10 cellular contexts compared by ENCODE assay signal in the genomic region with DNA sequence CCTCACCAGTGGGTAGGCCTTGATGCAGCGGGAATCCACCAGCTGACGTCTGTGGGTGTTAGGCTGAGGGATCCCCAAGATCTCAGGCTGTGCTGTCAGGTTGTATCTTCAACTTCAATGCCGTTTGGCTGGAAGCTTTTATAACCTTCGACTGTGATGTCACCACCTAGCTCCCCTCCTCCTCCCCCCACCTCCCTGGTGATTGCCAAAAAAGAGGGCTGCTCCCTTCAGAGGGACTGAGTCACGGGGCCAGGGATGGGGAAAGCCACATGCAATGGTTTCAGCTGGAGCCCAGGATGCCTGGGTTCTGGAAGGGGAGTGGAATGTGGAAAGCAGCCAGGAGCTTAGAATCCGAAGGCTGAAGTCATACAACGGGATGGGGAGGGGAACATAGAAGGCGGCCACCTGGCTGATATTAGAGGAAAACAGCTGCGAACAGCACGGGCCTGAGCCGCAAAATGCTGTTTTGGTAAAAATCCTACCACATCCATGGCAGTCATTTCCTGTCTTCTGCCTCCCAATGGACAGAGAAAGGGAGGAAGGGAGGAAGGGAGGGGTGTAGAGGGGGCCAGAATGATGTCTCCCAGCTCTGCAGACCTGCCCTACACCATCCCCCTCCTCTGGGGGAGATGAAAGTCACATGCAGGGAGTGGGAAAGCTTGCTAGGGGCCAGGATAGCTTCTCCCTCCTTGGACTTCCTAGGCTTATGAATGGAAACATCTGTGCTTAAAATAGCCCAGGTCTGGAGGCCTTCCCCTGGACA. TPM values are rescaled to one million over a fixed set of nuclear protein-coding genes. Genes with fewer than 3 reads are reported as not detected.
DNase-seq lines count a peak whose midpoint lies in the region; ATAC-seq and TF ChIP-seq lines count a peak whose summit lies in the region.
"Had no signal": no experiment of that assay in that cellular context is flagged by ENCODE, and none has a peak within 500 bp of the region (broad histone marks: within the 10 kb centered on the region; RNA-seq: fewer than 3 reads in every experiment).

Gene LRRN4CL (minus strand): TSS at position 110 of the 763 bp plus-strand sequence. CDS start 1,022 bp downstream, outside the sequence.

- H4K20me1 ChIP-seq in Karpas-422 (ENCODE audit: insufficient read depth, low read depth, low read length) = no peaks in the 10 kb centered on the region

- H3K4me2 ChIP-seq in Karpas-422 (ENCODE audit: low read depth, low read length, poor library complexity, severe bottlenecking) = no peak within 1 kb of the TSS

- DNase-seq in AG09319 (ENCODE audit: extremely low read depth, low read depth) (peak; percentile 95), SJSA1 (ENCODE audit: low read depth in 1 of 2, low spot score in 2 of 2) (peak; percentile 65 to 86), fibroblast of the conjunctiva (ENCODE audit: low read depth) (peak; percentile 93), omental fat pad (ENCODE audit: low spot score) (peak; percentile 59), Karpas-422 (no peak), NCI-H2107 (lab: John Stamatoyannopoulos, UW) (no peak)
- DNase-seq in naive thymus-derived CD4-positive, alpha-beta T cell = no peak
- DNase-seq: activated naive CD4-positive, alpha-beta T cell treated with anti-CD3 and anti-CD28 coated beads, Interleukin-2, amount 10 ng/mL, durations not matched to agents 7 days and 5 days; mesendoderm had no signal

- H3K27ac ChIP-seq in SJSA1 = peak within 1 kb of the TSS; percentile 13; the same call in 1 of the 2 replicates
- no peak within 1 kb of the TSS for H3K27ac ChIP-seq in Karpas-422 (ENCODE audit: low read length)
- H3K27ac ChIP-seq in naive thymus-derived CD4-positive, alpha-beta T cell (ENCODE audit: low read depth, low read length) = no peak within 1 kb of the TSS

- CTCF ChIA-PET in naive thymus-derived CD4-positive, alpha-beta T cell (lab: Charles Lee) = interaction anchor here (0.7 to 1.9 kb wide), 4 partner anchors 9 to 265 kb away, joined by 3 to 5 read pairs (median 3); no protein-coding TSS in a partner anchor

- peaks cover 46% of the 10 kb centered on the region for H3K36me3 ChIP-seq in SJSA1
- H3K36me3 ChIP-seq in Karpas-422 (ENCODE audit: insufficient read depth, low read length) = peaks cover 24% of the 10 kb centered on the region
- H3K36me3 ChIP-seq in naive thymus-derived CD4-positive, alpha-beta T cell (ENCODE audit: control insufficient read depth in 2 of 3, insufficient read depth in 3 of 3, low read length in 3 of 3) = peaks cover 0 to 34% (median 0%) of the 10 kb centered on the region in 3 experiments

- no peak within 1 kb of the TSS for H3K4me3 ChIP-seq in SJSA1
- no peak within 1 kb of the TSS for H3K4me3 ChIP-seq in Karpas-422 (ENCODE audit: low read length)
- no peak within 1 kb of the TSS for H3K4me3 ChIP-seq in naive thymus-derived CD4-positive, alpha-beta T cell (ENCODE audit: low read length)

- intact Hi-C loops in naive thymus-derived CD4-positive, alpha-beta T cell (cut with micrococcal nuclease) = loop anchor here in 1 of 2 donors (5.0 kb wide), 1 partner anchor 307 kb away; no protein-coding TSS in a partner anchor

- peak; percentile 87 for ATAC-seq in omental fat pad (ENCODE audit: low FRiP score)
- ATAC-seq in GM19023 (IDR thresholded peaks at IDR 0.05; ENCODE audit: unreplicated experiment) = no peak
- ATAC-seq in naive thymus-derived CD4-positive, alpha-beta T cell = no peak

- H2AFZ ChIP-seq in Karpas-422 (ENCODE audit: low read length) = no peak within 1 kb of the TSS

- POLR2A ChIA-PET in naive thymus-derived CD4-positive, alpha-beta T cell (lab: Charles Lee) = interaction anchor here (0.6 to 5.7 kb wide), 10 partner anchors 9 to 357 kb away, joined by 3 to 26 read pairs (median 3); partner anchors contain the start of genes BSCL2, C11orf98, CSKMT and GNG3

- peaks cover 0 to 3% (median 2%) of the 10 kb centered on the region in 7 donors for H3K4me1 Mint-ChIP-seq in naive thymus-derived CD4-positive, alpha-beta T cell

- H3K27ac Mint-ChIP-seq in naive thymus-derived CD4-positive, alpha-beta T cell = peak within 1 kb of the TSS in 1 of 9 donors; percentile 39
- H3K27ac Mint-ChIP-seq: activated naive CD4-positive, alpha-beta T cell treated with anti-CD3 and anti-CD28 coated beads, Interleukin-2, amount 10 ng/mL, durations not matched to agents 7 days and 5 days had no signal

- H3K36me3 Mint-ChIP-seq in naive thymus-derived CD4-positive, alpha-beta T cell = peaks cover 0 to 23% (median 14%) of the 10 kb centered on the region in 5 donors

- no peak within 1 kb of the TSS for H3K9ac ChIP-seq in Karpas-422 (ENCODE audit: low read length)

- H3K27me3 ChIP-seq in SJSA1 (replicated peaks) (no peaks in the 10 kb centered on the region), Karpas-422 (ENCODE audit: low read length) (no peaks in the 10 kb centered on the region)
- H3K27me3 ChIP-seq in naive thymus-derived CD4-positive, alpha-beta T cell (ENCODE audit: control insufficient read depth in 2 of 2, insufficient read depth in 2 of 2, low read length in 2 of 2) = no peaks in the 10 kb centered on the region

- peaks cover 6 to 13% (median 10%) of the 10 kb centered on the region in 5 donors for H3K27me3 Mint-ChIP-seq in naive thymus-derived CD4-positive, alpha-beta T cell

- no peaks in the 10 kb centered on the region for H3K79me2 ChIP-seq in Karpas-422 (ENCODE audit: low read length)

- H3K9me3 Mint-ChIP-seq in naive thymus-derived CD4-positive, alpha-beta T cell = no peaks in the 10 kb centered on the region
- H3K9me3 Mint-ChIP-seq: activated naive CD4-positive, alpha-beta T cell treated with anti-CD3 and anti-CD28 coated beads, Interleukin-2, amount 10 ng/mL, durations not matched to agents 7 days and 5 days had no signal

- H3K9me3 ChIP-seq in SJSA1 (replicated peaks) (no peaks in the 10 kb centered on the region), Karpas-422 (ENCODE audit: low read length) (no peaks in the 10 kb centered on the region)
- H3K9me3 ChIP-seq in naive thymus-derived CD4-positive, alpha-beta T cell (ENCODE audit: control insufficient read depth in 2 of 3, low read length in 3 of 3) = no peaks in the 10 kb centered on the region

- H3K4me3 Mint-ChIP-seq in naive thymus-derived CD4-positive, alpha-beta T cell = no peak within 1 kb of the TSS
- H3K4me3 Mint-ChIP-seq: activated naive CD4-positive, alpha-beta T cell treated with anti-CD3 and anti-CD28 coated beads, Interleukin-2, amount 10 ng/mL, durations not matched to agents 7 days and 5 days had no signal

- TF ChIP-seq CTCF in AG09319 (IDR thresholded peaks at IDR 0.05; ENCODE audit: low read depth, low read length) = no peak
- no peak for TF ChIP-seq CTCF in omental fat pad (IDR thresholded peaks at IDR 0.05)

- H3K9me2 ChIP-seq in Karpas-422 (replicated peaks; ENCODE audit: insufficient read depth, low read length) = no peaks in the 10 kb centered on the region

- peaks cover 12% of the 10 kb centered on the region for H3K4me1 ChIP-seq in SJSA1 (replicated peaks)
- H3K4me1 ChIP-seq in Karpas-422 (ENCODE audit: low read length) = no peaks in the 10 kb centered on the region
- H3K4me1 ChIP-seq in naive thymus-derived CD4-positive, alpha-beta T cell (ENCODE audit: control insufficient read depth in 2 of 2, insufficient read depth in 2 of 2, low read length in 2 of 2) = peaks cover 0 to 3% of the 10 kb centered on the region in 2 donors

RNA-seq across cellular contexts. Expression of gene LRRN4CL, which starts in this region (rescaled TPM):
- total RNA-seq in SJSA1 (2014; rRNA removed; shearing (Covaris generic)) = 0.55 and 0.85 TPM in 2 replicates
- 10 to 100 TPM; 30.9 to 49.3 (median 44.5) TPM for total RNA-seq in omental fat pad
- 0.45 and 0.54 TPM in 2 replicates for total RNA-seq in Karpas-422 (2014; rRNA removed; shearing (Covaris generic); ENCODE audit: low replicate concordance)
- under 1 TPM in 3 of 5 experiments, not detected in 2; 0.12 to 0.38 (median 0.24) TPM for total RNA-seq in naive thymus-derived CD4-positive, alpha-beta T cell
- polyA plus RNA-seq in naive thymus-derived CD4-positive, alpha-beta T cell = not detected

Comparison
In these comparisons a context has a peak if more than half of its experiments do, and no peak if none do; other contexts are left out.
1. RNA of gene LRRN4CL (total RNA-seq): 30.9 to 49.3 TPM in omental fat pad; 0.55 to 0.85 TPM in SJSA1, 0.45 to 0.54 TPM in Karpas-422 and 0.12 to 0.38 TPM in naive thymus-derived CD4-positive, alpha-beta T cell; every median in the first group is over 10 times any median in the second.
2. Peak in DNase-seq and H3K27ac ChIP-seq in SJSA1; RNA of the gene not detected or under 1 TPM.
3. DNase-seq: peak in AG09319 (single experiment), fibroblast of the conjunctiva (single experiment) and omental fat pad (single experiment); none in Karpas-422 (single experiment), NCI-H2107 (single experiment) and naive thymus-derived CD4-positive, alpha-beta T cell (0 of 9).